Comparison of ENCODE assay signal across 1 cellular context in the genomic region with DNA sequence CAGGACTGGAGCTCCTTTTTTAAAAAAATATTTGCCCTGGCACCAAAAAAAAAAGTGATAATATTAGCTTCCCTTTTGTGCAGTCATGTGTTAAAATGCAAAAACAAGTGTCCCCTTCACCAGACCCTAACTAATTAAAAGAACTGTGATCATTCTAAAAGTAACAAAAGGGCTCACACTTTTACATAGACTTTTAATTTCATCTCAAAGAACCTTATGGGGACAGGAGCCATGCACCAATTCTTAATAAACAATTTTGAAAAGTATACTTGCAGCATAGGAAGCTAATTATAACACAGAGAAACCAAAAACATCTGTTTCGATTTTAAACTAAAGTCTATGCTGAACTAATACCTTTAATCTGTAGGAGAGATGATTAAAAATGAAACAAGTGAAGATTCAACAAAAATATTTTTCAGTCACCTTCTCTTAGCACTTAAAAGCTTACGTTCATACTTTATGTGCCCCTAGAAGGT.
TF ChIP-seq lines count a peak whose summit lies in the region.

No MANE protein-coding gene starts in this region.

TF ChIP-seq in GM12878, 131 proteins besides CTCF, POLR2A, EP300 and RAD21 (continued from another document):
- TF ChIP-seq, protein P1, sequence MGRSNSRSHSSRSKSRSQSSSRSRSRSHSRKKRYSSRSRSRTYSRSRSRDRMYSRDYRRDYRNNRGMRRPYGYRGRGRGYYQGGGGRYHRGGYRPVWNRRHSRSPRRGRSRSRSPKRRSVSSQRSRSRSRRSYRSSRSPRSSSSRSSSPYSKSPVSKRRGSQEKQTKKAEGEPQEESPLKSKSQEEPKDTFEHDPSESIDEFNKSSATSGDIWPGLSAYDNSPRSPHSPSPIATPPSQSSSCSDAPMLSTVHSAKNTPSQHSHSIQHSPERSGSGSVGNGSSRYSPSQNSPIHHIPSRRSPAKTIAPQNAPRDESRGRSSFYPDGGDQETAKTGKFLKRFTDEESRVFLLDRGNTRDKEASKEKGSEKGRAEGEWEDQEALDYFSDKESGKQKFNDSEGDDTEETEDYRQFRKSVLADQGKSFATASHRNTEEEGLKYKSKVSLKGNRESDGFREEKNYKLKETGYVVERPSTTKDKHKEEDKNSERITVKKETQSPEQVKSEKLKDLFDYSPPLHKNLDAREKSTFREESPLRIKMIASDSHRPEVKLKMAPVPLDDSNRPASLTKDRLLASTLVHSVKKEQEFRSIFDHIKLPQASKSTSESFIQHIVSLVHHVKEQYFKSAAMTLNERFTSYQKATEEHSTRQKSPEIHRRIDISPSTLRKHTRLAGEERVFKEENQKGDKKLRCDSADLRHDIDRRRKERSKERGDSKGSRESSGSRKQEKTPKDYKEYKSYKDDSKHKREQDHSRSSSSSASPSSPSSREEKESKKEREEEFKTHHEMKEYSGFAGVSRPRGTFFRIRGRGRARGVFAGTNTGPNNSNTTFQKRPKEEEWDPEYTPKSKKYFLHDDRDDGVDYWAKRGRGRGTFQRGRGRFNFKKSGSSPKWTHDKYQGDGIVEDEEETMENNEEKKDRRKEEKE (IDR thresholded peaks at IDR 0.05), result no peak
- TF ChIP-seq WRNIP1 (IDR thresholded peaks at IDR 0.05; ENCODE audit: borderline replicate concordance, low read depth, low read length), result no peak
- TF ChIP-seq POU2F2 (IDR thresholded peaks at IDR 0.05; ENCODE audit: borderline replicate concordance, low read depth, low read length), result no peak
- TF ChIP-seq, protein P2, sequence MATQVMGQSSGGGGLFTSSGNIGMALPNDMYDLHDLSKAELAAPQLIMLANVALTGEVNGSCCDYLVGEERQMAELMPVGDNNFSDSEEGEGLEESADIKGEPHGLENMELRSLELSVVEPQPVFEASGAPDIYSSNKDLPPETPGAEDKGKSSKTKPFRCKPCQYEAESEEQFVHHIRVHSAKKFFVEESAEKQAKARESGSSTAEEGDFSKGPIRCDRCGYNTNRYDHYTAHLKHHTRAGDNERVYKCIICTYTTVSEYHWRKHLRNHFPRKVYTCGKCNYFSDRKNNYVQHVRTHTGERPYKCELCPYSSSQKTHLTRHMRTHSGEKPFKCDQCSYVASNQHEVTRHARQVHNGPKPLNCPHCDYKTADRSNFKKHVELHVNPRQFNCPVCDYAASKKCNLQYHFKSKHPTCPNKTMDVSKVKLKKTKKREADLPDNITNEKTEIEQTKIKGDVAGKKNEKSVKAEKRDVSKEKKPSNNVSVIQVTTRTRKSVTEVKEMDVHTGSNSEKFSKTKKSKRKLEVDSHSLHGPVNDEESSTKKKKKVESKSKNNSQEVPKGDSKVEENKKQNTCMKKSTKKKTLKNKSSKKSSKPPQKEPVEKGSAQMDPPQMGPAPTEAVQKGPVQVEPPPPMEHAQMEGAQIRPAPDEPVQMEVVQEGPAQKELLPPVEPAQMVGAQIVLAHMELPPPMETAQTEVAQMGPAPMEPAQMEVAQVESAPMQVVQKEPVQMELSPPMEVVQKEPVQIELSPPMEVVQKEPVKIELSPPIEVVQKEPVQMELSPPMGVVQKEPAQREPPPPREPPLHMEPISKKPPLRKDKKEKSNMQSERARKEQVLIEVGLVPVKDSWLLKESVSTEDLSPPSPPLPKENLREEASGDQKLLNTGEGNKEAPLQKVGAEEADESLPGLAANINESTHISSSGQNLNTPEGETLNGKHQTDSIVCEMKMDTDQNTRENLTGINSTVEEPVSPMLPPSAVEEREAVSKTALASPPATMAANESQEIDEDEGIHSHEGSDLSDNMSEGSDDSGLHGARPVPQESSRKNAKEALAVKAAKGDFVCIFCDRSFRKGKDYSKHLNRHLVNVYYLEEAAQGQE (IDR thresholded peaks at IDR 0.05; ENCODE audit: low read depth, low read length), result no peak
- no peak for TF ChIP-seq ZBED1 (IDR thresholded peaks at IDR 0.05; ENCODE audit: borderline replicate concordance)
- TF ChIP-seq, protein P3, sequence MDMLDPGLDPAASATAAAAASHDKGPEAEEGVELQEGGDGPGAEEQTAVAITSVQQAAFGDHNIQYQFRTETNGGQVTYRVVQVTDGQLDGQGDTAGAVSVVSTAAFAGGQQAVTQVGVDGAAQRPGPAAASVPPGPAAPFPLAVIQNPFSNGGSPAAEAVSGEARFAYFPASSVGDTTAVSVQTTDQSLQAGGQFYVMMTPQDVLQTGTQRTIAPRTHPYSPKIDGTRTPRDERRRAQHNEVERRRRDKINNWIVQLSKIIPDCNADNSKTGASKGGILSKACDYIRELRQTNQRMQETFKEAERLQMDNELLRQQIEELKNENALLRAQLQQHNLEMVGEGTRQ (IDR thresholded peaks at IDR 0.05; ENCODE audit: borderline replicate concordance, low read depth, low read length), result no peak
- no peak for TF ChIP-seq SP1 (IDR thresholded peaks at IDR 0.05; ENCODE audit: low read depth, low read length)
- TF ChIP-seq, protein P4, sequence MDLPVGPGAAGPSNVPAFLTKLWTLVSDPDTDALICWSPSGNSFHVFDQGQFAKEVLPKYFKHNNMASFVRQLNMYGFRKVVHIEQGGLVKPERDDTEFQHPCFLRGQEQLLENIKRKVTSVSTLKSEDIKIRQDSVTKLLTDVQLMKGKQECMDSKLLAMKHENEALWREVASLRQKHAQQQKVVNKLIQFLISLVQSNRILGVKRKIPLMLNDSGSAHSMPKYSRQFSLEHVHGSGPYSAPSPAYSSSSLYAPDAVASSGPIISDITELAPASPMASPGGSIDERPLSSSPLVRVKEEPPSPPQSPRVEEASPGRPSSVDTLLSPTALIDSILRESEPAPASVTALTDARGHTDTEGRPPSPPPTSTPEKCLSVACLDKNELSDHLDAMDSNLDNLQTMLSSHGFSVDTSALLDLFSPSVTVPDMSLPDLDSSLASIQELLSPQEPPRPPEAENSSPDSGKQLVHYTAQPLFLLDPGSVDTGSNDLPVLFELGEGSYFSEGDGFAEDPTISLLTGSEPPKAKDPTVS (IDR thresholded peaks at IDR 0.05; ENCODE audit: low read depth, low read length), result no peak; the same call in 1 of the 2 replicates
- TF ChIP-seq, protein P5, sequence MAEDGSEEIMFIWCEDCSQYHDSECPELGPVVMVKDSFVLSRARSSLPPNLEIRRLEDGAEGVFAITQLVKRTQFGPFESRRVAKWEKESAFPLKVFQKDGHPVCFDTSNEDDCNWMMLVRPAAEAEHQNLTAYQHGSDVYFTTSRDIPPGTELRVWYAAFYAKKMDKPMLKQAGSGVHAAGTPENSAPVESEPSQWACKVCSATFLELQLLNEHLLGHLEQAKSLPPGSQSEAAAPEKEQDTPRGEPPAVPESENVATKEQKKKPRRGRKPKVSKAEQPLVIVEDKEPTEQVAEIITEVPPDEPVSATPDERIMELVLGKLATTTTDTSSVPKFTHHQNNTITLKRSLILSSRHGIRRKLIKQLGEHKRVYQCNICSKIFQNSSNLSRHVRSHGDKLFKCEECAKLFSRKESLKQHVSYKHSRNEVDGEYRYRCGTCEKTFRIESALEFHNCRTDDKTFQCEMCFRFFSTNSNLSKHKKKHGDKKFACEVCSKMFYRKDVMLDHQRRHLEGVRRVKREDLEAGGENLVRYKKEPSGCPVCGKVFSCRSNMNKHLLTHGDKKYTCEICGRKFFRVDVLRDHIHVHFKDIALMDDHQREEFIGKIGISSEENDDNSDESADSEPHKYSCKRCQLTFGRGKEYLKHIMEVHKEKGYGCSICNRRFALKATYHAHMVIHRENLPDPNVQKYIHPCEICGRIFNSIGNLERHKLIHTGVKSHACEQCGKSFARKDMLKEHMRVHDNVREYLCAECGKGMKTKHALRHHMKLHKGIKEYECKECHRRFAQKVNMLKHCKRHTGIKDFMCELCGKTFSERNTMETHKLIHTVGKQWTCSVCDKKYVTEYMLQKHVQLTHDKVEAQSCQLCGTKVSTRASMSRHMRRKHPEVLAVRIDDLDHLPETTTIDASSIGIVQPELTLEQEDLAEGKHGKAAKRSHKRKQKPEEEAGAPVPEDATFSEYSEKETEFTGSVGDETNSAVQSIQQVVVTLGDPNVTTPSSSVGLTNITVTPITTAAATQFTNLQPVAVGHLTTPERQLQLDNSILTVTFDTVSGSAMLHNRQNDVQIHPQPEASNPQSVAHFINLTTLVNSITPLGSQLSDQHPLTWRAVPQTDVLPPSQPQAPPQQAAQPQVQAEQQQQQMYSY (CRISPR knock-in tag; IDR thresholded peaks at IDR 0.05), result no peak
- TF ChIP-seq, protein P6, sequence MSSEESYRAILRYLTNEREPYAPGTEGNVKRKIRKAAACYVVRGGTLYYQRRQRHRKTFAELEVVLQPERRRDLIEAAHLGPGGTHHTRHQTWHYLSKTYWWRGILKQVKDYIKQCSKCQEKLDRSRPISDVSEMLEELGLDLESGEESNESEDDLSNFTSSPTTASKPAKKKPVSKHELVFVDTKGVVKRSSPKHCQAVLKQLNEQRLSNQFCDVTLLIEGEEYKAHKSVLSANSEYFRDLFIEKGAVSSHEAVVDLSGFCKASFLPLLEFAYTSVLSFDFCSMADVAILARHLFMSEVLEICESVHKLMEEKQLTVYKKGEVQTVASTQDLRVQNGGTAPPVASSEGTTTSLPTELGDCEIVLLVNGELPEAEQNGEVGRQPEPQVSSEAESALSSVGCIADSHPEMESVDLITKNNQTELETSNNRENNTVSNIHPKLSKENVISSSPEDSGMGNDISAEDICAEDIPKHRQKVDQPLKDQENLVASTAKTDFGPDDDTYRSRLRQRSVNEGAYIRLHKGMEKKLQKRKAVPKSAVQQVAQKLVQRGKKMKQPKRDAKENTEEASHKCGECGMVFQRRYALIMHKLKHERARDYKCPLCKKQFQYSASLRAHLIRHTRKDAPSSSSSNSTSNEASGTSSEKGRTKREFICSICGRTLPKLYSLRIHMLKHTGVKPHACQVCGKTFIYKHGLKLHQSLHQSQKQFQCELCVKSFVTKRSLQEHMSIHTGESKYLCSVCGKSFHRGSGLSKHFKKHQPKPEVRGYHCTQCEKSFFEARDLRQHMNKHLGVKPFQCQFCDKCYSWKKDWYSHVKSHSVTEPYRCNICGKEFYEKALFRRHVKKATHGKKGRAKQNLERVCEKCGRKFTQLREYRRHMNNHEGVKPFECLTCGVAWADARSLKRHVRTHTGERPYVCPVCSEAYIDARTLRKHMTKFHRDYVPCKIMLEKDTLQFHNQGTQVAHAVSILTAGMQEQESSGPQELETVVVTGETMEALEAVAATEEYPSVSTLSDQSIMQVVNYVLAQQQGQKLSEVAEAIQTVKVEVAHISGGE (CRISPR knock-in tag; IDR thresholded peaks at IDR 0.05), result no peak
- TF ChIP-seq, protein P7, sequence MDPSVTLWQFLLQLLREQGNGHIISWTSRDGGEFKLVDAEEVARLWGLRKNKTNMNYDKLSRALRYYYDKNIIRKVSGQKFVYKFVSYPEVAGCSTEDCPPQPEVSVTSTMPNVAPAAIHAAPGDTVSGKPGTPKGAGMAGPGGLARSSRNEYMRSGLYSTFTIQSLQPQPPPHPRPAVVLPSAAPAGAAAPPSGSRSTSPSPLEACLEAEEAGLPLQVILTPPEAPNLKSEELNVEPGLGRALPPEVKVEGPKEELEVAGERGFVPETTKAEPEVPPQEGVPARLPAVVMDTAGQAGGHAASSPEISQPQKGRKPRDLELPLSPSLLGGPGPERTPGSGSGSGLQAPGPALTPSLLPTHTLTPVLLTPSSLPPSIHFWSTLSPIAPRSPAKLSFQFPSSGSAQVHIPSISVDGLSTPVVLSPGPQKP (IDR thresholded peaks at IDR 0.05; ENCODE audit: low read depth, low read length), result no peak
- TF ChIP-seq, protein P8, sequence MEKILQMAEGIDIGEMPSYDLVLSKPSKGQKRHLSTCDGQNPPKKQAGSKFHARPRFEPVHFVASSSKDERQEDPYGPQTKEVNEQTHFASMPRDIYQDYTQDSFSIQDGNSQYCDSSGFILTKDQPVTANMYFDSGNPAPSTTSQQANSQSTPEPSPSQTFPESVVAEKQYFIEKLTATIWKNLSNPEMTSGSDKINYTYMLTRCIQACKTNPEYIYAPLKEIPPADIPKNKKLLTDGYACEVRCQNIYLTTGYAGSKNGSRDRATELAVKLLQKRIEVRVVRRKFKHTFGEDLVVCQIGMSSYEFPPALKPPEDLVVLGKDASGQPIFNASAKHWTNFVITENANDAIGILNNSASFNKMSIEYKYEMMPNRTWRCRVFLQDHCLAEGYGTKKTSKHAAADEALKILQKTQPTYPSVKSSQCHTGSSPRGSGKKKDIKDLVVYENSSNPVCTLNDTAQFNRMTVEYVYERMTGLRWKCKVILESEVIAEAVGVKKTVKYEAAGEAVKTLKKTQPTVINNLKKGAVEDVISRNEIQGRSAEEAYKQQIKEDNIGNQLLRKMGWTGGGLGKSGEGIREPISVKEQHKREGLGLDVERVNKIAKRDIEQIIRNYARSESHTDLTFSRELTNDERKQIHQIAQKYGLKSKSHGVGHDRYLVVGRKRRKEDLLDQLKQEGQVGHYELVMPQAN (conservative IDR thresholded peaks at IDR 0.05), result no peak
- no peak for TF ChIP-seq EGR1 (IDR thresholded peaks at IDR 0.05; ENCODE audit: borderline replicate concordance in 1 of 2, low read depth in 2 of 2, low read length in 2 of 2)
- 0 out of 2 replicates have a peak, but pooled peaks have one; percentile 2 for TF ChIP-seq BCL11A (IDR thresholded peaks at IDR 0.05; ENCODE audit: low read depth, low read length)
- no peak for TF ChIP-seq SMAD5 (IDR thresholded peaks at IDR 0.05; ENCODE audit: low read depth)
- TF ChIP-seq SIX5 (IDR thresholded peaks at IDR 0.05; ENCODE audit: low read depth, low read length, severe bottlenecking), result no peak
